In genomic region chr15:76905013-76905839, GRCh38 we compare ENCODE assay signal across 1 cellular context.
TF ChIP-seq lines count a peak whose summit lies in the region.

Gene SCAPER, minus strand, starts transcription at chr15:76905340. Its CDS starts 21,523 bp downstream, at chr15:76883817.

TF ChIP-seq in K562, 482 proteins besides CTCF, POLR2A, EP300 and RAD21 (continued from another document):
- TF ChIP-seq USF2 (CRISPR knock-in tag; IDR thresholded peaks at IDR 0.05) (peak; percentile 98), NELFE (IDR thresholded peaks at IDR 0.05; ENCODE audit: insufficient read depth, insufficient read length) (no peak), GATA2 (CRISPR knock-in tag; IDR thresholded peaks at IDR 0.05) (no peak), MBD2 (IDR thresholded peaks at IDR 0.05; ENCODE audit: borderline replicate concordance, low read depth) (no peak), HSF4 (CRISPR knock-in tag; IDR thresholded peaks at IDR 0.05; ENCODE audit: borderline replicate concordance) (0 out of 2 replicates have a peak, but pooled peaks have one; percentile 29), POU5F1 (IDR thresholded peaks at IDR 0.05; ENCODE audit: borderline replicate concordance, low read depth, low read length, partially characterized antibody) (peak; percentile 9), ESRRB (CRISPR knock-in tag; IDR thresholded peaks at IDR 0.05; ENCODE audit: borderline replicate concordance) (no peak), ZNF398 (CRISPR knock-in tag; IDR thresholded peaks at IDR 0.05) (no peak), ZNF311 (CRISPR knock-in tag; IDR thresholded peaks at IDR 0.05) (no peak), SMARCB1 (IDR thresholded peaks at IDR 0.05; ENCODE audit: insufficient read length, low read depth) (no peak), TOE1 (IDR thresholded peaks at IDR 0.05; ENCODE audit: borderline replicate concordance) (peak; percentile 98), TOE1 (CRISPR knock-in tag; IDR thresholded peaks at IDR 0.05; ENCODE audit: borderline replicate concordance, low read depth) (no peak), E2F6 (IDR thresholded peaks at IDR 0.05; ENCODE audit: borderline replicate concordance in 1 of 2, extremely low read depth in 1 of 2, insufficient read depth in 1 of 2, insufficient read length in 1 of 2, low read depth in 1 of 2, low read length in 1 of 2, poor library complexity in 1 of 2, severe bottlenecking in 1 of 2) (peak; percentile 98 to 100), HEY1 (CRISPR knock-in tag; IDR thresholded peaks at IDR 0.05; ENCODE audit: borderline replicate concordance) (no peak), CREM (IDR thresholded peaks at IDR 0.05; ENCODE audit: low read depth) (peak; percentile 33; the same call in 1 of the 2 replicates), ZNF217 (CRISPR knock-in tag; IDR thresholded peaks at IDR 0.05) (no peak), ZNF512 (tag; IDR thresholded peaks at IDR 0.05) (no peak), ZNF592 (IDR thresholded peaks at IDR 0.05) (peak; percentile 81), THAP12 (CRISPR knock-in tag; IDR thresholded peaks at IDR 0.05) (no peak), GTF2E2 (tag; IDR thresholded peaks at IDR 0.05) (no peak), HCFC1 (IDR thresholded peaks at IDR 0.05; ENCODE audit: low read depth, low read length) (0 out of 2 replicates have a peak, but pooled peaks have one; percentile 10), CHD7 (IDR thresholded peaks at IDR 0.05; ENCODE audit: low read depth, low read length) (no peak), KLF1 (tag; IDR thresholded peaks at IDR 0.05) (peak; percentile 64; the same call in 1 of the 2 replicates), SP1 (CRISPR knock-in tag; IDR thresholded peaks at IDR 0.05) (peak; percentile 61; the same call in 1 of the 2 replicates), PTBP1 (IDR thresholded peaks at IDR 0.05; ENCODE audit: low read depth, low read length) (no peak), EP400 (IDR thresholded peaks at IDR 0.05) (peak; percentile 51; the same call in 1 of the 2 replicates), ZNF41 (CRISPR knock-in tag; conservative IDR thresholded peaks at IDR 0.05) (no peak), ZZZ3 (IDR thresholded peaks at IDR 0.05) (no peak), ZNF175 (CRISPR knock-in tag; IDR thresholded peaks at IDR 0.05; ENCODE audit: low read depth) (no peak), RBM14 (IDR thresholded peaks at IDR 0.05; ENCODE audit: borderline replicate concordance, insufficient read depth, low read depth, low read length) (no peak)
